ENCODE assay signal across 8 cellular contexts in genomic region chr2:89208144-89208932, GRCh38.
A peak's percentile ranks its signal among the peaks of the same experiment; 100 is the strongest.
DNase-seq lines count a peak whose midpoint lies in the region; ATAC-seq and TF ChIP-seq lines count a peak whose summit lies in the region.
"Not testable (repeated sequence)": the region's sequence is repeated elsewhere in the genome, so short reads cannot be mapped to it uniquely, and the experiment has no call there.

No MANE protein-coding gene starts in this region.

- H3K4me3 ChIP-seq in RWPE2 (ENCODE audit: severe bottlenecking); brain microvascular endothelial cell (ENCODE audit: low read depth, low read length); lung: not testable (repeated sequence)

- ATAC-seq in RWPE2 (ENCODE audit: low read depth), result peak; percentile 86
- peak; percentile 34 for ATAC-seq in lung (ENCODE audit: insufficient read depth, low FRiP score)

- H3K4me1 ChIP-seq in RWPE2 (ENCODE audit: insufficient read depth, poor library complexity, severe bottlenecking); lung (ENCODE audit: control insufficient read depth in 2 of 2, insufficient read depth in 2 of 2, low read length in 2 of 2): not testable (repeated sequence)

- not testable (repeated sequence) for H3K27ac ChIP-seq in RWPE2 (ENCODE audit: poor library complexity, severe bottlenecking); brain microvascular endothelial cell; lung (ENCODE audit: low read depth in 1 of 2, low read length in 1 of 2)

- whole genome bisulfite sequencing in lung, 2 donors, result 50 to 58% methylated on average over 9 of the region's 9 CpGs

- not testable (repeated sequence) for H3K27me3 ChIP-seq in RWPE2 (ENCODE audit: insufficient read depth, poor library complexity, severe bottlenecking); brain microvascular endothelial cell (replicated peaks); lung (ENCODE audit: control insufficient read depth, insufficient read depth)

- H3K9me3 ChIP-seq in RWPE2 (ENCODE audit: severe bottlenecking); lung (ENCODE audit: control insufficient read depth in 2 of 2, insufficient read depth in 1 of 2, low read length in 1 of 2): not testable (repeated sequence)

- in situ Hi-C loops in brain microvascular endothelial cell (cut with HindIII; ENCODE audit: low pct_ligation_motif_present, low sequenced_read_pairs), result not testable (repeated sequence)

- DNase-seq in AG08396 (ENCODE audit: low spot score), result peak; percentile 40
- DNase-seq in GM04503 (ENCODE audit: low read depth), result peak; percentile 56
- DNase-seq in LHCN-M2 (ENCODE audit: low read depth), result peak; percentile 39
- DNase-seq in RWPE2 (ENCODE audit: low spot score); lung (ENCODE audit: low spot score): not testable (repeated sequence)
- peak; percentile 4 for DNase-seq in brain microvascular endothelial cell
- DNase-seq in fibroblast of peridontal ligament (ENCODE audit: extremely low read depth), result peak; percentile 95
- peak; percentile 18 for DNase-seq in renal cortical epithelial cell (ENCODE audit: low read depth)

- not testable (repeated sequence) for H3K36me3 ChIP-seq in RWPE2 (ENCODE audit: low read depth); brain microvascular endothelial cell (replicated peaks); lung (ENCODE audit: control insufficient read depth in 2 of 2, insufficient read depth in 2 of 2, low read length in 2 of 2)

- TF ChIP-seq CTCF in RWPE2 (IDR thresholded peaks at IDR 0.05; ENCODE audit: poor library complexity, severe bottlenecking); brain microvascular endothelial cell (IDR thresholded peaks at IDR 0.05; ENCODE audit: low read depth, low read length, missing control alignments); lung (IDR thresholded peaks at IDR 0.05; ENCODE audit: control extremely low read depth, extremely low read depth): not testable (repeated sequence)
